Comparison of ENCODE assay signal across 25 cellular contexts in the genomic region with DNA sequence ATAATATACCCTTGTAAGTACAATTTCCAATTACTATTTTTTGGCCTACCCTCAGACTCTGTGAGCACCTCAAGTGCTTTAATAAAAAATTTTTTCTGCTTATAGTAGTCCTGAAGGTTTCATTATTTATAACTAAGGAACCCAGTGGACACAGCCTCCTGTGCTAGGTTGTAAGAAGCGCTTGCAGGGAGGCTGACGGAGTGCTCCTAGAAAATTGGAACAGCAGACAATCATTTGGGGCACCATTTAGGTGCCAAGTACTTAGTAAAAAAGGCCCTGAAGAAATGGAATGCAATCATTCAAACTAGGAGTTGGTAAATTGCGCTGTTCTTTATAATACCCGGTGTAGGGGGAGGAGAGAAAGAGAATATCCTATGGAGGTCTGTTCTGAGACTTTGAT. TPM values are rescaled to one million over a fixed set of nuclear protein-coding genes. Genes with fewer than 3 reads are reported as not detected.
DNase-seq lines count a peak whose midpoint lies in the region; TF ChIP-seq lines count a peak whose summit lies in the region.
"Had no signal": no experiment of that assay in that cellular context is flagged by ENCODE, and none has a peak within 500 bp of the region (broad histone marks: within the 10 kb centered on the region; RNA-seq: fewer than 3 reads in every experiment).

No MANE protein-coding gene starts in this region.

- H3K4me2 ChIP-seq in smooth muscle cell, result no peak overlapping the region

- H2AFZ ChIP-seq in smooth muscle cell (ENCODE audit: low read depth), result no peak overlapping the region

- no peaks in the 10 kb centered on the region for H3K9me3 ChIP-seq in WERI-Rb-1 (ENCODE audit: severe bottlenecking)
- no peaks in the 10 kb centered on the region for H3K9me3 ChIP-seq in smooth muscle cell (replicated peaks; ENCODE audit: low read depth)
- H3K9me3 ChIP-seq in BE2C, result no peaks in the 10 kb centered on the region
- H3K9me3 ChIP-seq: BLaER1 treated with 17β-estradiol and CSF1 and Interleukin-3, amounts not matched to agents 10 nM and 100 nM; Caco-2 had no signal

- no peaks in the 10 kb centered on the region for H4K20me1 ChIP-seq in smooth muscle cell (ENCODE audit: low read depth)
- H4K20me1 ChIP-seq: BLaER1 treated with 17β-estradiol and CSF1 and Interleukin-3, amounts not matched to agents 10 nM and 100 nM had no signal

- H3K4me3 ChIP-seq in WERI-Rb-1 (ENCODE audit: low read depth, low read length), result no peak overlapping the region
- no peak overlapping the region for H3K4me3 ChIP-seq in smooth muscle cell
- H3K4me3 ChIP-seq in BE2C (ENCODE audit: low read depth, low read length), result no peak overlapping the region
- H3K4me3 ChIP-seq: BLaER1 treated with 17β-estradiol and CSF1 and Interleukin-3, amounts not matched to agents 10 nM and 100 nM had no signal

- in situ Hi-C loops in G401 (cut with HindIII; ENCODE audit: low sequenced_read_pairs), result no loop called here

- H3K4me1 ChIP-seq in smooth muscle cell (ENCODE audit: low read depth) (peaks cover 9% of the 10 kb centered on the region), BE2C (no peaks in the 10 kb centered on the region; the same call in 1 of the 2 replicates)
- H3K4me1 ChIP-seq: Caco-2 had no signal

- H3K4me1 Mint-ChIP-seq in Calu3 (ENCODE audit: low read depth, unreplicated experiment), result peaks cover 33% of the 10 kb centered on the region
- no peaks in the 10 kb centered on the region for H3K4me1 Mint-ChIP-seq in activated T-helper 2 cell treated with anti-CD3 and anti-CD28 coated beads, Interferon-gamma antibody, Interleukin-2, Interleukin-4, amounts not matched to agents 10 μg/mL and 5 μg/mL and 100 μg/mL, durations not matched to agents 14 hours and 24 hours and 36 hours (ENCODE audit: low read depth)

- H3K9ac ChIP-seq in smooth muscle cell (ENCODE audit: low read depth), result no peak overlapping the region
- H3K9ac ChIP-seq: BLaER1 treated with 17β-estradiol and CSF1 and Interleukin-3, amounts not matched to agents 10 nM and 100 nM had no signal

- no peak for DNase-seq in Calu3
- peak; percentile 66 for DNase-seq in G401 (ENCODE audit: low spot score)
- DNase-seq in WERI-Rb-1, result no peak
- no peak for DNase-seq in epithelial cell of prostate (ENCODE audit: low read depth, low spot score)
- DNase-seq in activated CD4-positive, alpha-beta T cell treated with anti-CD3 and anti-CD28 coated beads, Interleukin-2, amount 50 U/mL, for 4 hours, result no peak
- no peak for DNase-seq in smooth muscle cell (lab: John Stamatoyannopoulos, UW; ENCODE audit: unreplicated experiment)
- DNase-seq in activated T-helper 2 cell treated with anti-CD3 and anti-CD28 coated beads, Interferon-gamma antibody, Interleukin-2, Interleukin-4, amounts not matched to agents 10 μg/mL and 5 μg/mL and 100 μg/mL, durations not matched to agents 14 hours and 24 hours and 36 hours (ENCODE audit: low spot score), result no peak
- DNase-seq in BE2C, result no peak
- DNase-seq: 8988T; ACHN; Caco-2; CD4-positive, alpha-beta T cell; CD8-positive, alpha-beta T cell; DMS 273 treated with DMSO at 0.1 percent for 48 hours; DMS153; DMS79; DND-41; EL; GF-D8 had no signal

- H3K36me3 Mint-ChIP-seq in Calu3 (ENCODE audit: insufficient read depth, unreplicated experiment), result no peaks in the 10 kb centered on the region
- H3K36me3 Mint-ChIP-seq in activated T-helper 2 cell treated with anti-CD3 and anti-CD28 coated beads, Interferon-gamma antibody, Interleukin-2, Interleukin-4, amounts not matched to agents 10 μg/mL and 5 μg/mL and 100 μg/mL, durations not matched to agents 14 hours and 24 hours and 36 hours (ENCODE audit: low read depth), result no peaks in the 10 kb centered on the region
- H3K36me3 Mint-ChIP-seq: CD8-positive, alpha-beta T cell had no signal

- H3K27me3 Mint-ChIP-seq in Calu3 (ENCODE audit: unreplicated experiment), result no peaks in the 10 kb centered on the region
- peaks cover 10% of the 10 kb centered on the region for H3K27me3 Mint-ChIP-seq in activated T-helper 2 cell treated with anti-CD3 and anti-CD28 coated beads, Interferon-gamma antibody, Interleukin-2, Interleukin-4, amounts not matched to agents 10 μg/mL and 5 μg/mL and 100 μg/mL, durations not matched to agents 14 hours and 24 hours and 36 hours (ENCODE audit: low read depth)

- H3F3A ChIP-seq in smooth muscle cell (ENCODE audit: low read depth), result no peaks in the 10 kb centered on the region

- H3K36me3 ChIP-seq in WERI-Rb-1 (no peaks in the 10 kb centered on the region), smooth muscle cell (ENCODE audit: low read depth) (no peaks in the 10 kb centered on the region), BE2C (no peaks in the 10 kb centered on the region)
- H3K36me3 ChIP-seq: BLaER1 treated with 17β-estradiol and CSF1 and Interleukin-3, amounts not matched to agents 10 nM and 100 nM had no signal

- TF ChIP-seq CTCF in Calu3 (IDR thresholded peaks at IDR 0.05; ENCODE audit: unreplicated experiment) (no peak), WERI-Rb-1 (IDR thresholded peaks at IDR 0.05; ENCODE audit: low read depth, low read length) (no peak), smooth muscle cell (IDR thresholded peaks at IDR 0.05; ENCODE audit: borderline replicate concordance, insufficient read depth, poor library complexity, severe bottlenecking) (no peak), BE2C (IDR thresholded peaks at IDR 0.05; ENCODE audit: low read depth, low read length) (no peak)

- no TSS peak for BruUV-seq in Calu3 (replicated peaks; lab: Mats Ljungman, UMichigan)

- H3K27ac ChIP-seq in WERI-Rb-1 (peak overlapping the region; percentile 36), epithelial cell of prostate (peak overlapping the region; percentile 68), smooth muscle cell (ENCODE audit: low read depth) (no peak overlapping the region)
- H3K27ac ChIP-seq: BLaER1 treated with 17β-estradiol and CSF1 and Interleukin-3, amounts not matched to agents 10 nM and 100 nM; C4-2B had no signal

- H3K9me3 Mint-ChIP-seq in Calu3 (ENCODE audit: low read depth, unreplicated experiment), result peaks cover 3% of the 10 kb centered on the region
- H3K9me3 Mint-ChIP-seq in activated T-helper 2 cell treated with anti-CD3 and anti-CD28 coated beads, Interferon-gamma antibody, Interleukin-2, Interleukin-4, amounts not matched to agents 10 μg/mL and 5 μg/mL and 100 μg/mL, durations not matched to agents 14 hours and 24 hours and 36 hours, result no peaks in the 10 kb centered on the region
- H3K9me3 Mint-ChIP-seq: CD4-positive, alpha-beta T cell; CD8-positive, alpha-beta T cell had no signal

- no peaks in the 10 kb centered on the region for H3K79me2 ChIP-seq in smooth muscle cell (ENCODE audit: low read depth)

- no peak overlapping the region for H3K4me3 Mint-ChIP-seq in Calu3 (ENCODE audit: low read depth, unreplicated experiment)
- H3K4me3 Mint-ChIP-seq in activated T-helper 2 cell treated with anti-CD3 and anti-CD28 coated beads, Interferon-gamma antibody, Interleukin-2, Interleukin-4, amounts not matched to agents 10 μg/mL and 5 μg/mL and 100 μg/mL, durations not matched to agents 14 hours and 24 hours and 36 hours (ENCODE audit: low read depth), result no peak overlapping the region
- H3K4me3 Mint-ChIP-seq: CD4-positive, alpha-beta T cell; CD8-positive, alpha-beta T cell had no signal

- 97% methylated on average over 4 of the region's 4 CpGs for WGBS in smooth muscle cell (ENCODE audit: low lambda C conversion rate)

- intact Hi-C loops in Calu3 (cut with micrococcal nuclease; ENCODE audit: unreplicated experiment), result no loop called here
- intact Hi-C loops in activated T-helper 2 cell treated with anti-CD3 and anti-CD28 coated beads, Interferon-gamma antibody, Interleukin-2, Interleukin-4, amounts not matched to agents 10 μg/mL and 5 μg/mL and 100 μg/mL, durations not matched to agents 14 hours and 24 hours and 36 hours (cut with micrococcal nuclease), result no loop called here

- CTCF ChIA-PET in Calu3 (lab: Charles Lee), result no interaction called here

- H3K27me3 ChIP-seq in WERI-Rb-1 (ENCODE audit: insufficient read depth, low read depth, severe bottlenecking) (no peaks in the 10 kb centered on the region), smooth muscle cell (ENCODE audit: low read depth) (no peaks in the 10 kb centered on the region), BE2C (no peaks in the 10 kb centered on the region)
- H3K27me3 ChIP-seq: BLaER1 treated with 17β-estradiol and CSF1 and Interleukin-3, amounts not matched to agents 10 nM and 100 nM had no signal

- H3K27ac Mint-ChIP-seq in Calu3 (ENCODE audit: unreplicated experiment), result peak overlapping the region; percentile 75
- H3K27ac Mint-ChIP-seq in activated T-helper 2 cell treated with anti-CD3 and anti-CD28 coated beads, Interferon-gamma antibody, Interleukin-2, Interleukin-4, amounts not matched to agents 10 μg/mL and 5 μg/mL and 100 μg/mL, durations not matched to agents 14 hours and 24 hours and 36 hours, result no peak overlapping the region
- H3K27ac Mint-ChIP-seq: CD4-positive, alpha-beta T cell; CD8-positive, alpha-beta T cell had no signal

RNA-seq across cellular contexts. Expression of gene CA10, which starts 19.8 kb away (rescaled TPM):
- total RNA-seq in Calu3 (2022), result not detected in 2 replicates
- total RNA-seq in G401 (2014; rRNA removed; shearing (Covaris generic)), result not detected in 2 replicates
- total RNA-seq in smooth muscle cell, result 0.54 TPM in 1 of 2 replicates, not detected in the other
- polyA plus RNA-seq in smooth muscle cell, result not detected in 2 replicates
- total RNA-seq in activated T-helper 2 cell treated with anti-CD3 and anti-CD28 coated beads, Interferon-gamma antibody, Interleukin-2, Interleukin-4, amounts not matched to agents 10 μg/mL and 5 μg/mL and 100 μg/mL, durations not matched to agents 14 hours and 24 hours and 36 hours, result 0.32 TPM in 1 of 2 replicates, not detected in the other
- polyA plus RNA-seq in BE2C (2012; ENCODE audit: insufficient read depth, insufficient read length, low read depth), result not detected
- total RNA-seq: A673; Caco-2; CD4-positive, alpha-beta T cell; CD8-positive, alpha-beta T cell; Daoy had no signal
- polyA plus RNA-seq: AG04450, BJ had no signal
